ENCODE assay signal across 16 cellular contexts in genomic region chr9:130029591-130029990, GRCh38. TPM values are rescaled to one million over a fixed set of nuclear protein-coding genes. Genes with fewer than 3 reads are reported as not detected.
DNase-seq lines count a peak whose midpoint lies in the region; ATAC-seq and TF ChIP-seq lines count a peak whose summit lies in the region.
"Had no signal": no experiment of that assay in that cellular context is flagged by ENCODE, and none has a peak within 500 bp of the region (broad histone marks: within the 10 kb centered on the region; RNA-seq: fewer than 3 reads in every experiment).

No MANE protein-coding gene starts in this region.

- H3K27ac ChIP-seq in thymus (ENCODE audit: low read depth): peak overlapping the region; percentile 69
- H3K27ac ChIP-seq: KMS-11, ovary had no signal

- no peaks in the 10 kb centered on the region for H3K9me3 ChIP-seq in thymus (ENCODE audit: control insufficient read depth)
- H3K9me3 ChIP-seq: colonic mucosa, ovary had no signal

- CTCF ChIA-PET in activated B cell treated with CpG ODN at 0.5 μM for 24 hours (lab: Charles Lee): no interaction called here

- POLR2A ChIA-PET in activated B cell treated with CpG ODN at 0.5 μM for 24 hours (lab: Charles Lee): interaction anchor here (1.4 to 27.3 kb wide), 6 partner anchors 4 to 141 kb away, joined by 4 to 1209 read pairs (median 344); partner anchors contain the start of genes FNBP1 and GPR107

- intact Hi-C loops in activated B cell treated with CpG ODN at 0.5 μM for 24 hours (cut with micrococcal nuclease): loop anchor here (10.0 kb wide), 1 partner anchor 1695 kb away; no protein-coding TSS in a partner anchor

- H3K27me3 Mint-ChIP-seq in activated T-cell treated with anti-CD3 and anti-CD28 coated beads, Interleukin-2, amount 50 U/mL, for 4 hours (ENCODE audit: low read depth): no peaks in the 10 kb centered on the region
- H3K27me3 Mint-ChIP-seq in activated B cell treated with CpG ODN at 0.5 μM for 24 hours: no peaks in the 10 kb centered on the region

- no peaks in the 10 kb centered on the region for H3K36me3 ChIP-seq in thymus (ENCODE audit: control insufficient read depth, insufficient read depth)
- H3K36me3 ChIP-seq: colonic mucosa, ovary had no signal

- ATAC-seq in activated T-cell treated with anti-CD3 and anti-CD28 coated beads, Interleukin-2, amount 50 U/mL, for 4 hours: no peak
- ATAC-seq in activated B cell treated with CpG ODN at 0.5 μM for 24 hours (ENCODE audit: low read depth) (no peak), left lobe of liver (no peak), HG03378 (IDR thresholded peaks at IDR 0.05; ENCODE audit: unreplicated experiment) (no peak)
- ATAC-seq: Panc1 had no signal

- H3K4me1 Mint-ChIP-seq in activated T-cell treated with anti-CD3 and anti-CD28 coated beads, Interleukin-2, amount 50 U/mL, for 4 hours (ENCODE audit: low read depth): peaks cover 91% of the 10 kb centered on the region
- peaks cover 98% of the 10 kb centered on the region for H3K4me1 Mint-ChIP-seq in activated B cell treated with CpG ODN at 0.5 μM for 24 hours

- H3K9me3 Mint-ChIP-seq in activated T-cell treated with anti-CD3 and anti-CD28 coated beads, Interleukin-2, amount 50 U/mL, for 4 hours: peaks cover 5% of the 10 kb centered on the region
- H3K9me3 Mint-ChIP-seq in activated B cell treated with CpG ODN at 0.5 μM for 24 hours: no peaks in the 10 kb centered on the region

- peak overlapping the region; percentile 62 for H3K4me3 Mint-ChIP-seq in activated T-cell treated with anti-CD3 and anti-CD28 coated beads, Interleukin-2, amount 50 U/mL, for 4 hours
- peak overlapping the region; percentile 77 for H3K4me3 Mint-ChIP-seq in activated B cell treated with CpG ODN at 0.5 μM for 24 hours

- no peak for DNase-seq in activated T-cell treated with anti-CD3 and anti-CD28 coated beads, Interleukin-2, amount 50 U/mL, for 4 hours
- DNase-seq in activated T-cell treated with anti-CD3 and anti-CD28 coated beads, Interleukin-2, amount 50 U/mL, for 1 hour: no peak
- no peak for DNase-seq in activated B cell treated with CpG ODN at 0.5 μM for 24 hours
- peak; percentile 33 for DNase-seq in left lobe of liver (ENCODE audit: low spot score)
- no peak for DNase-seq in DMS53 (lab: John Stamatoyannopoulos, UW)
- no peak for DNase-seq in NCI-H128 (lab: John Stamatoyannopoulos, UW; ENCODE audit: unreplicated experiment)
- DNase-seq: anterior cingulate cortex, colonic mucosa, NCI-H146, NCI-H510A treated with DMSO at 0.1 percent for 48 hours, ovary, trophoblast cell had no signal

- peak overlapping the region; percentile 98 for H3K27ac Mint-ChIP-seq in activated B cell treated with CpG ODN at 0.5 μM for 24 hours

- H3K4me1 ChIP-seq in thymus (ENCODE audit: control insufficient read depth, insufficient read depth, low read length): peaks cover 23% of the 10 kb centered on the region

- WGBS in thymus: 70% methylated on average over 7 of the region's 7 CpGs

- peaks cover 21% of the 10 kb centered on the region for H3K36me3 Mint-ChIP-seq in activated T-cell treated with anti-CD3 and anti-CD28 coated beads, Interleukin-2, amount 50 U/mL, for 4 hours (ENCODE audit: insufficient read depth)
- H3K36me3 Mint-ChIP-seq in activated B cell treated with CpG ODN at 0.5 μM for 24 hours (ENCODE audit: low read depth): peaks cover 61% of the 10 kb centered on the region

- TF ChIP-seq CTCF in activated B cell treated with CpG ODN at 0.5 μM for 24 hours (IDR thresholded peaks at IDR 0.05): no peak

- no peak overlapping the region for H3K4me3 ChIP-seq in thymus (ENCODE audit: low read length)
- H3K4me3 ChIP-seq: colonic mucosa, ovary had no signal

- no peaks in the 10 kb centered on the region for H3K27me3 ChIP-seq in thymus (ENCODE audit: control insufficient read depth, insufficient read depth)
- H3K27me3 ChIP-seq: colonic mucosa, ovary had no signal

RNA-seq across cellular contexts. Expression of gene FNBP1, which starts 13.4 kb away (rescaled TPM):
- total RNA-seq in activated T-cell treated with anti-CD3 and anti-CD28 coated beads, Interleukin-2, amount 50 U/mL, for 4 hours: 100 to 1,000 TPM; 156 to 174 (median 163) TPM
- total RNA-seq in activated B cell treated with CpG ODN at 0.5 μM for 24 hours: 454 and 501 TPM in 2 replicates
- 12.7 TPM for total RNA-seq in left lobe of liver
- 79.6 TPM for polyA plus RNA-seq in thymus

RNA-seq across cellular contexts. Expression of gene GPR107, which starts 24.1 kb away (rescaled TPM):
- 10 to 100 TPM; 15.9 to 21.7 (median 17.9) TPM for total RNA-seq in activated T-cell treated with anti-CD3 and anti-CD28 coated beads, Interleukin-2, amount 50 U/mL, for 4 hours
- total RNA-seq in activated B cell treated with CpG ODN at 0.5 μM for 24 hours (17.7 and 19.6 TPM in 2 replicates), left lobe of liver (14.1 TPM)
- polyA plus RNA-seq in thymus: 10.7 TPM

Comparison
In these comparisons a context has a peak if more than half of its experiments do, and no peak if none do; other contexts are left out.
1. RNA of gene FNBP1, which starts 13.4 kb away (total RNA-seq): 454 to 501 TPM in activated B cell treated with CpG ODN at 0.5 μM for 24 hours and 156 to 174 TPM in activated T-cell treated with anti-CD3 and anti-CD28 coated beads, Interleukin-2, amount 50 U/mL, for 4 hours; 12.7 TPM in left lobe of liver (single experiment); every median in the first group is over 10 times any median in the second.